In the genomic region with DNA sequence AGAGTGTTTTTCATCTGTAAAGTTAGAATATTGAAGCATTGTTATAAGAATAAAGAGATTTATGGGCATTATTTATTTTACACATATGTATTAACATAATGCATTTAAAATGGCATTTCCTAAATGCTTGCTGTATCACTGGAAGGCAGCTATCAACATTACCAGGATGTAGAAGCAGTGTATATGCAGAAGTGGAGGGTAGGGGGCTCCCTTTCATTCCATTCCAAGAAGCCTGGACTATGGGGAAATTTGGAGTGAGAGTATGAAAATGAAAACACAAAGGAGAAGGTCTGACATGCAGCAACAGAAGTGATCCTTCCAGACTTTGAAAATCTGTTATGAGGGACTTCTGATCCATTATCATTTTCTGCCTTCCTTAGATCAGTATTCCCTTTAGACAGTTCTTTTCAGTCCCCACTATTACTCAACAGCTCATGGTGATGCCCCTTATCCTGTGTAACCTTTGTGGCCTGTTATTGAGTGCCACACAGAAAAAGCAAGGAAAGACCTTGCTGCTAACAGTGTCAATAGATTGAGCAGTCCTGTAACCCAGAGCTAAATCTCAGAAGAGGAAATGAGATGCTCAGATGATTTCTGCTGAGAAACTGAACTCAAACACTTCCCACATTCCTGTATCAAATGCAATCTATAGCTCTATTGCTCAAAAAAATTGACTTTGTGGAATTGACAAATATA, we compare ENCODE assay signal across 20 cellular contexts.
DNase-seq lines count a peak whose midpoint lies in the region; ATAC-seq and TF ChIP-seq lines count a peak whose summit lies in the region.
"Had no signal": no experiment of that assay in that cellular context is flagged by ENCODE, and none has a peak within 500 bp of the region (broad histone marks: within the 10 kb centered on the region; RNA-seq: fewer than 3 reads in every experiment).

No MANE protein-coding gene starts in this region.

- H3K9me3 Mint-ChIP-seq in osteocyte (ENCODE audit: unreplicated experiment), result no peaks in the 10 kb centered on the region
- H3K9me3 Mint-ChIP-seq: CD8-positive, alpha-beta T cell; stimulated activated naive B cell treated with anti-CD40 and anti-IgM and Interleukin-4, amounts not matched to agents 10 μg/mL and 1 μg/mL and 100 μg/mL, for 72 hours had no signal

- H3K4me3 ChIP-seq in choroid plexus epithelial cell (ENCODE audit: low read depth, low read length), result no peak overlapping the region
- H3K4me3 ChIP-seq: heart right ventricle, K562, pancreas, smooth muscle cell had no signal

- DNase-seq in NCI-H1694 treated with DMSO at 0.1 percent for 48 hours (lab: John Stamatoyannopoulos, UW) (peak; percentile 18), NCI-H1694 (lab: John Stamatoyannopoulos, UW) (no peak), NCI-H69 (lab: John Stamatoyannopoulos, UW) (peak; percentile 47), choroid plexus epithelial cell (ENCODE audit: low read depth) (peak; percentile 32), osteocyte (ENCODE audit: extremely low spot score, unreplicated experiment) (no peak), NCI-H1436 (lab: John Stamatoyannopoulos, UW) (no peak)
- no peak for DNase-seq in stimulated activated naive CD8-positive, alpha-beta T cell treated with anti-CD3 and anti-CD28 coated beads, Interleukin-15, Interleukin-2, amounts not matched to agents 100 U/mL and 50 U/mL, for 24 hours
- DNase-seq: 8988T; activated CD8-positive, alpha-beta memory T cell treated with anti-CD3 and anti-CD28 coated beads for 24 hours; CD8-positive, alpha-beta T cell; heart right ventricle; kidney glomerular epithelial cell; NCI-H1417 treated with DMSO at 0.1 percent for 48 hours; pancreas; stimulated activated naive B cell treated with anti-CD40 and anti-IgM and Interleukin-4, amounts not matched to agents 10 μg/mL and 1 μg/mL and 100 μg/mL, for 72 hours; T-cell had no signal

- peaks cover 23% of the 10 kb centered on the region for H3K27me3 Mint-ChIP-seq in osteocyte (ENCODE audit: unreplicated experiment)
- H3K27me3 Mint-ChIP-seq: stimulated activated naive B cell treated with anti-CD40 and anti-IgM and Interleukin-4, amounts not matched to agents 10 μg/mL and 1 μg/mL and 100 μg/mL, for 72 hours; T-cell had no signal

- no peak overlapping the region for H3K27ac Mint-ChIP-seq in osteocyte (ENCODE audit: unreplicated experiment)
- H3K27ac Mint-ChIP-seq: activated T-helper 2 cell treated with anti-CD3 and anti-CD28 coated beads, Interferon-gamma antibody, Interleukin-2, Interleukin-4, amounts not matched to agents 10 μg/mL and 5 μg/mL and 100 μg/mL, durations not matched to agents 14 hours and 24 hours and 36 hours; CD8-positive, alpha-beta T cell; stimulated activated naive B cell treated with anti-CD40 and anti-IgM and Interleukin-4, amounts not matched to agents 10 μg/mL and 1 μg/mL and 100 μg/mL, for 72 hours; T-cell had no signal

- ATAC-seq in GM18505 (IDR thresholded peaks at IDR 0.05; ENCODE audit: unreplicated experiment), result no peak
- ATAC-seq in stimulated activated naive CD8-positive, alpha-beta T cell treated with anti-CD3 and anti-CD28 coated beads, Interleukin-15, Interleukin-2, amounts not matched to agents 100 U/mL and 50 U/mL, for 24 hours, result no peak
- ATAC-seq: CD8-positive, alpha-beta T cell; heart right ventricle; K562; stimulated activated naive B cell treated with anti-CD40 and anti-IgM and Interleukin-4, amounts not matched to agents 10 μg/mL and 1 μg/mL and 100 μg/mL, for 72 hours; T-cell had no signal

- no peak for TF ChIP-seq POLR2A in GM18505 (IDR thresholded peaks at IDR 0.05; ENCODE audit: borderline replicate concordance, extremely low read depth, insufficient read depth, insufficient read length)

- no peaks in the 10 kb centered on the region for H3K4me1 Mint-ChIP-seq in osteocyte (ENCODE audit: unreplicated experiment)
- H3K4me1 Mint-ChIP-seq: stimulated activated naive B cell treated with anti-CD40 and anti-IgM and Interleukin-4, amounts not matched to agents 10 μg/mL and 1 μg/mL and 100 μg/mL, for 72 hours; T-cell had no signal

- TF ChIP-seq CTCF in choroid plexus epithelial cell (conservative IDR thresholded peaks at IDR 0.05; ENCODE audit: low read depth, low read length) (peak; percentile 39), osteocyte (IDR thresholded peaks at IDR 0.05) (peak; percentile 50)

- no peak overlapping the region for H3K4me3 Mint-ChIP-seq in osteocyte (ENCODE audit: unreplicated experiment)
- H3K4me3 Mint-ChIP-seq: CD8-positive, alpha-beta T cell; stimulated activated naive B cell treated with anti-CD40 and anti-IgM and Interleukin-4, amounts not matched to agents 10 μg/mL and 1 μg/mL and 100 μg/mL, for 72 hours; T-cell had no signal

- no peaks in the 10 kb centered on the region for H3K36me3 Mint-ChIP-seq in osteocyte (ENCODE audit: unreplicated experiment)
- H3K36me3 Mint-ChIP-seq: CD8-positive, alpha-beta T cell; stimulated activated naive B cell treated with anti-CD40 and anti-IgM and Interleukin-4, amounts not matched to agents 10 μg/mL and 1 μg/mL and 100 μg/mL, for 72 hours; T-cell had no signal

Comparison
In these comparisons a context has a peak if more than half of its experiments do, and no peak if none do; other contexts are left out.
1. DNase-seq: peak in NCI-H1694 treated with DMSO at 0.1 percent for 48 hours (single experiment), NCI-H69 (single experiment) and choroid plexus epithelial cell (single experiment); none in NCI-H1694 (single experiment), osteocyte (single experiment), NCI-H1436 (single experiment) and stimulated activated naive CD8-positive, alpha-beta T cell treated with anti-CD3 and anti-CD28 coated beads, Interleukin-15, Interleukin-2, amounts not matched to agents 100 U/mL and 50 U/mL, for 24 hours (single experiment).